ENCODE assay signal across 1 cellular context in genomic region chr12:53506881-53507719, GRCh38.
TF ChIP-seq lines count a peak whose summit lies in the region.

Gene NPFF, minus strand, starts transcription at chr12:53507484. Its CDS starts 10 bp downstream, at chr12:53507474.

TF ChIP-seq in WTC11, 78 proteins besides CTCF, POLR2A, EP300 and RAD21 (continued from another document):
- TF ChIP-seq E2F5 (CRISPR knock-in tag; IDR thresholded peaks at IDR 0.05): no peak
- no peak for TF ChIP-seq SMAD4 (CRISPR knock-in tag; IDR thresholded peaks at IDR 0.05)
- no peak for TF ChIP-seq TP53 (CRISPR knock-in tag; IDR thresholded peaks at IDR 0.05)
- no peak for TF ChIP-seq ZSCAN18 (CRISPR knock-in tag; IDR thresholded peaks at IDR 0.05)
- no peak for TF ChIP-seq ZNF671 (CRISPR knock-in tag; IDR thresholded peaks at IDR 0.05)
